11 cellular contexts compared by ENCODE assay signal in genomic region chr14:69088523-69089445, GRCh38.
DNase-seq lines count a peak whose midpoint lies in the region; TF ChIP-seq lines count a peak whose summit lies in the region.
"Had no signal": no experiment of that assay in that cellular context is flagged by ENCODE, and none has a peak within 500 bp of the region (broad histone marks: within the 10 kb centered on the region; RNA-seq: fewer than 3 reads in every experiment).

No MANE protein-coding gene starts in this region.

- in situ Hi-C loops in ACHN (cut with HindIII; ENCODE audit: low pct_ligation_motif_present, low pct_unique_long_range_greater_than_20kb, low sequenced_read_pairs), result no loop called here

- H3K27me3 ChIP-seq in adipocyte (replicated peaks; ENCODE audit: control insufficient read depth, insufficient read depth, low read length), result no peaks in the 10 kb centered on the region

- no peaks in the 10 kb centered on the region for H3K9me3 ChIP-seq in adipocyte (ENCODE audit: control insufficient read depth, low read length)

- peak overlapping the region; percentile 40 for H3K9ac ChIP-seq in adipocyte (ENCODE audit: low read length)
- H3K9ac ChIP-seq: KMS-11 had no signal

- peaks cover 45% of the 10 kb centered on the region for H3K4me1 ChIP-seq in adipocyte (ENCODE audit: control insufficient read depth, insufficient read depth, low read length)

- DNase-seq in ELR (ENCODE audit: low read depth) (peak; percentile 74), adipocyte (ENCODE audit: low read depth) (peak; percentile 94), foreskin fibroblast (peak; percentile 51 to 75), renal cortical epithelial cell (ENCODE audit: low read depth) (peak; percentile 64), ACHN (no peak), mesenteric fat pad (ENCODE audit: low spot score) (no peak), NCI-H526 (lab: John Stamatoyannopoulos, UW) (no peak)
- no peak for DNase-seq in stimulated activated CD4-positive, alpha-beta T cell treated with anti-CD3 and anti-CD28 coated beads, Interleukin-2, amount 100 ng/mL, for 48 hours
- DNase-seq: activated CD4-positive, alpha-beta T cell treated with anti-CD3 and anti-CD28 coated beads for 1 hour; activated naive CD4-positive, alpha-beta T cell had no signal

- peaks cover 43% of the 10 kb centered on the region for H3K36me3 ChIP-seq in adipocyte (ENCODE audit: control insufficient read depth, insufficient read depth, low read length, severe bottlenecking)

- TF ChIP-seq CTCF in foreskin fibroblast (IDR thresholded peaks at IDR 0.05; ENCODE audit: low read depth, low read length), result no peak

- H3K4me3 ChIP-seq in adipocyte (ENCODE audit: low read length), result no peak overlapping the region
- no peak overlapping the region for H3K4me3 ChIP-seq in foreskin fibroblast (ENCODE audit: low read depth in 1 of 2, low read length in 2 of 2)

Comparison
In these comparisons a context has a peak if more than half of its experiments do, and no peak if none do; other contexts are left out.
1. DNase-seq: peak in ELR (single experiment), adipocyte (single experiment), foreskin fibroblast (2 of 2) and renal cortical epithelial cell (single experiment); none in ACHN (single experiment), stimulated activated CD4-positive, alpha-beta T cell treated with anti-CD3 and anti-CD28 coated beads, Interleukin-2, amount 100 ng/mL, for 48 hours (0 of 2), mesenteric fat pad (single experiment) and NCI-H526 (0 of 2).